Comparison of ENCODE assay signal across 15 cellular contexts in the genomic region with DNA sequence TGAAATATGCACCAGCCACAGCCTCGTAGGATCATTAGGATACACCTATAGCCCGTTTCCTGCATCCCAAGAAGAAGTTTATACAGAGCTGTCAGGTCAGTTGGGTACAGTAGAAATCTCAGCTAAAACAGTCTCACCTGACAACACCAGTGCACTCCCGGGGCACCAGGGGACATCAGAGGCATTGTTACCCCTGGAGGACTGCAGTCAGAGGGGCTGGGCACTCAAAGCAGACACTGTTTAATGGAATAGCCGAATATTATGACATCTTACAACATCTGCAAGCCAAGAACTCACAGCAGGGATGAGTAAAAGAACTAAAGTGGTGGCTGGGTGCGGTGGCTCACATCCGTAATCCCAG.
"Had no signal": no experiment of that assay in that cellular context is flagged by ENCODE, and none has a peak within 500 bp of the region (broad histone marks: within the 10 kb centered on the region; RNA-seq: fewer than 3 reads in every experiment).

No MANE protein-coding gene starts in this region.

- H3K36me3 Mint-ChIP-seq: activated naive CD4-positive, alpha-beta T cell treated with anti-CD3 and anti-CD28 coated beads, Interleukin-2, amount 50 U/mL, for 24 hours had no signal

- DNase-seq: activated B cell treated with CpG ODN at 0.5 μM for 24 hours; activated CD4-positive, alpha-beta T cell treated with anti-CD3 and anti-CD28 coated beads for 48 hours; amniotic stem cell; caudate nucleus; cortex of kidney; effector CD4-positive, alpha-beta T cell; esophagus squamous epithelium; hippocampal formation; left ventricle myocardium inferior; SK-N-SH; stimulated activated naive CD4-positive, alpha-beta T cell; tibial artery had no signal

- H3K27ac ChIP-seq: esophagus squamous epithelium, left ventricle myocardium inferior, tibial artery had no signal

- H3K4me3 ChIP-seq: esophagus squamous epithelium, left ventricle myocardium inferior, tibial artery had no signal

- H3K4me2 ChIP-seq: SK-N-SH had no signal

- H3K9me2 ChIP-seq: SK-N-SH had no signal

- H3K27me3 Mint-ChIP-seq: activated naive CD4-positive, alpha-beta T cell treated with anti-CD3 and anti-CD28 coated beads, Interleukin-2, amount 50 U/mL, for 24 hours had no signal

- H3K36me3 ChIP-seq: esophagus squamous epithelium, left ventricle myocardium inferior, tibial artery had no signal

- H3K27ac Mint-ChIP-seq: activated B cell treated with CpG ODN at 0.5 μM for 24 hours; activated naive CD4-positive, alpha-beta T cell treated with anti-CD3 and anti-CD28 coated beads, Interleukin-2, amount 50 U/mL, for 24 hours; activated T-helper 17 cell treated with anti-CD3 and anti-CD28 coated beads, Interleukin-2, amount 50 U/mL, for 72 hours had no signal

- H3K27me3 ChIP-seq: tibial artery had no signal

- H3K9me3 ChIP-seq: esophagus squamous epithelium, left ventricle myocardium inferior, SK-N-SH, tibial artery had no signal

- H3K9me3 Mint-ChIP-seq: activated B cell treated with CpG ODN at 0.5 μM for 24 hours; activated naive CD4-positive, alpha-beta T cell treated with anti-CD3 and anti-CD28 coated beads, Interleukin-2, amount 50 U/mL, for 24 hours; activated T-helper 17 cell treated with anti-CD3 and anti-CD28 coated beads, Interleukin-2, amount 50 U/mL, for 72 hours; nephron had no signal

- H3K4me3 Mint-ChIP-seq: activated B cell treated with CpG ODN at 0.5 μM for 24 hours; activated naive CD4-positive, alpha-beta T cell treated with anti-CD3 and anti-CD28 coated beads, Interleukin-2, amount 50 U/mL, for 24 hours; activated T-helper 17 cell treated with anti-CD3 and anti-CD28 coated beads, Interleukin-2, amount 50 U/mL, for 72 hours; nephron had no signal
